1 cellular context compared by ENCODE assay signal in genomic region chr11:86955674-86956522, GRCh38.
A peak's percentile ranks its signal among the peaks of the same experiment; 100 is the strongest.
TF ChIP-seq lines count a peak whose summit lies in the region.

No MANE protein-coding gene starts in this region.

TF ChIP-seq in HepG2, 621 proteins besides CTCF, POLR2A, EP300 and RAD21 (continued from another document and continues in another):
- TF ChIP-seq SP5 (CRISPR knock-in tag; IDR thresholded peaks at IDR 0.05; ENCODE audit: borderline replicate concordance, low read depth) (no peak), AGO1 (IDR thresholded peaks at IDR 0.05; ENCODE audit: low read depth, low read length, poor library complexity, severe bottlenecking) (no peak), ZNF281 (CRISPR knock-in tag; IDR thresholded peaks at IDR 0.05; ENCODE audit: borderline replicate concordance) (peak; percentile 24; the same call in 1 of the 2 replicates), KAT8 (CRISPR knock-in tag; IDR thresholded peaks at IDR 0.05) (peak; percentile 58), BRD4 (CRISPR knock-in tag; IDR thresholded peaks at IDR 0.05) (peak; percentile 24; the same call in 1 of the 2 replicates), NFATC3 (CRISPR knock-in tag; IDR thresholded peaks at IDR 0.05) (no peak), RFX1 (IDR thresholded peaks at IDR 0.05) (no peak), ZBTB7A (CRISPR knock-in tag; IDR thresholded peaks at IDR 0.05) (0 out of 2 replicates have a peak, but pooled peaks have one; percentile 51), HES4 (CRISPR knock-in tag; IDR thresholded peaks at IDR 0.05; ENCODE audit: borderline replicate concordance) (peak; percentile 60; the same call in 1 of the 2 replicates), PRPF4 (IDR thresholded peaks at IDR 0.05; ENCODE audit: low read depth, low read length, poor library complexity, severe bottlenecking) (no peak), ZNF775 (CRISPR knock-in tag; IDR thresholded peaks at IDR 0.05; ENCODE audit: borderline replicate concordance) (0 out of 2 replicates have a peak, but pooled peaks have one; percentile 38), FOXJ3 (CRISPR knock-in tag; IDR thresholded peaks at IDR 0.05; ENCODE audit: borderline replicate concordance) (no peak), ZBTB33 (CRISPR knock-in tag; IDR thresholded peaks at IDR 0.05) (no peak; the same call in 1 of the 2 replicates), MTERF4 (CRISPR knock-in tag; IDR thresholded peaks at IDR 0.05) (no peak), PRMT3 (CRISPR knock-in tag; IDR thresholded peaks at IDR 0.05; ENCODE audit: borderline replicate concordance, low read depth) (no peak), NFIC (IDR thresholded peaks at IDR 0.05; ENCODE audit: low read length) (no peak), TBP (CRISPR knock-in tag; IDR thresholded peaks at IDR 0.05) (no peak), GATA4 (IDR thresholded peaks at IDR 0.05; ENCODE audit: borderline replicate concordance, low read depth) (0 out of 2 replicates have a peak, but pooled peaks have one; percentile 12), TEAD3 (CRISPR knock-in tag; optimal IDR thresholded peaks at IDR 0.05; ENCODE audit: borderline replicate concordance) (no peak), ZNF609 (CRISPR knock-in tag; IDR thresholded peaks at IDR 0.05; ENCODE audit: borderline replicate concordance) (no peak; the same call in 1 of the 2 replicates), ZBTB20 (CRISPR knock-in tag; IDR thresholded peaks at IDR 0.05; ENCODE audit: borderline replicate concordance, low read depth) (no peak), STAG1 (CRISPR knock-in tag; IDR thresholded peaks at IDR 0.05) (peak; percentile 62), CREB1 (IDR thresholded peaks at IDR 0.05) (no peak), CREB1 (CRISPR knock-in tag; IDR thresholded peaks at IDR 0.05) (no peak), ZBTB34 (CRISPR knock-in tag; IDR thresholded peaks at IDR 0.05) (no peak; the same call in 1 of the 2 replicates), NR0B2 (CRISPR knock-in tag; IDR thresholded peaks at IDR 0.05) (no peak), HNRNPUL1 (IDR thresholded peaks at IDR 0.05; ENCODE audit: low read depth, low read length) (no peak), THAP9 (CRISPR knock-in tag; IDR thresholded peaks at IDR 0.05; ENCODE audit: borderline replicate concordance) (peak; percentile 59; the same call in 1 of the 2 replicates), ZNF33B (CRISPR knock-in tag; IDR thresholded peaks at IDR 0.05) (peak; percentile 57; the same call in 1 of the 2 replicates), BHLHE40 (IDR thresholded peaks at IDR 0.05; ENCODE audit: low read length) (no peak; the same call in 1 of the 2 replicates), LRRFIP1 (CRISPR knock-in tag; conservative IDR thresholded peaks at IDR 0.05) (no peak), PCBP1 (IDR thresholded peaks at IDR 0.05; ENCODE audit: borderline replicate concordance, low read depth, low read length) (no peak), ZFP62 (CRISPR knock-in tag; IDR thresholded peaks at IDR 0.05) (no peak), CREM (IDR thresholded peaks at IDR 0.05) (no peak), CREM (CRISPR knock-in tag; IDR thresholded peaks at IDR 0.05) (no peak), CCDC6 (CRISPR knock-in tag; IDR thresholded peaks at IDR 0.05) (no peak), FOXO4 (CRISPR knock-in tag; conservative IDR thresholded peaks at IDR 0.05) (no peak), SNAI1 (CRISPR knock-in tag; IDR thresholded peaks at IDR 0.05; ENCODE audit: borderline replicate concordance) (no peak), ELF4 (CRISPR knock-in tag; IDR thresholded peaks at IDR 0.05; ENCODE audit: borderline replicate concordance) (0 out of 2 replicates have a peak, but pooled peaks have one; percentile 29), EZH2 (conservative IDR thresholded peaks at IDR 0.05; ENCODE audit: low read depth, low read length) (no peak), SCMH1 (CRISPR knock-in tag; IDR thresholded peaks at IDR 0.05; ENCODE audit: borderline replicate concordance) (no peak), ZNF652 (CRISPR knock-in tag; IDR thresholded peaks at IDR 0.05; ENCODE audit: borderline replicate concordance, low read depth) (no peak)
